ENCODE assay signal across 2 cellular contexts in the genomic region with DNA sequence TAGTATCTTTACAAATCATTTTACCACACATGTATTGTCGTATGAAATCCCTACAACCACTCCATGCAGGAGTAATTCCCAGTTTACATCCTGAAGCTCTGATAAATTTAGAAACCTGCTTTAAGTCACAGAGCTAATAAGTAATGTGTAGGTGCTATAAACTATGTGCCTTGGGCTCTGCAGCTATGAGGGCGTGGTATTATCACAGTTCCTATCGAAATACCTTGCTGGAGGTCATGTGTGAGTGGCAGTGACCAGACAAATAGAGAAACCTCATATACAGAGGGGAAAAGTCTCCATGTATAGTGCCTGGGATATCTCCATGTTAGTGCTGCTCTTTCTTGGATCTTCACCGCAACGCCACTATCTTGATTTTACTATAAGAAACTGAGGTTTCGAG.
TF ChIP-seq lines count a peak whose summit lies in the region.

No MANE protein-coding gene starts in this region.

TF ChIP-seq in liver, 16 proteins besides CTCF, POLR2A, EP300 and RAD21:
- TF ChIP-seq JUND (IDR thresholded peaks at IDR 0.05) (no peak), HNF4G (IDR thresholded peaks at IDR 0.05) (no peak), ATF3 (IDR thresholded peaks at IDR 0.05) (no peak), SP1 (IDR thresholded peaks at IDR 0.05) (no peak), RXRA (IDR thresholded peaks at IDR 0.05) (no peak), FOXA1 (IDR thresholded peaks at IDR 0.05) (no peak), YY1 (IDR thresholded peaks at IDR 0.05) (no peak), NR2F2 (IDR thresholded peaks at IDR 0.05) (no peak), TAF1 (conservative IDR thresholded peaks at IDR 0.05) (no peak), FOXA2 (IDR thresholded peaks at IDR 0.05) (no peak), REST (IDR thresholded peaks at IDR 0.05) (no peak), GABPA (IDR thresholded peaks at IDR 0.05 in 1 of 2, conservative IDR thresholded peaks at IDR 0.05 in 1 of 2) (no peak), ZBTB33 (IDR thresholded peaks at IDR 0.05) (no peak), EGR1 (IDR thresholded peaks at IDR 0.05; ENCODE audit: low read depth in 2 of 2) (no peak), HNF4A (conservative IDR thresholded peaks at IDR 0.05) (no peak)
- TF ChIP-seq, protein P1, sequence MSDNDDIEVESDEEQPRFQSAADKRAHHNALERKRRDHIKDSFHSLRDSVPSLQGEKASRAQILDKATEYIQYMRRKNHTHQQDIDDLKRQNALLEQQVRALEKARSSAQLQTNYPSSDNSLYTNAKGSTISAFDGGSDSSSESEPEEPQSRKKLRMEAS (IDR thresholded peaks at IDR 0.05): no peak

TF ChIP-seq in HepG2, 621 proteins besides CTCF, POLR2A, EP300 and RAD21:
- no peak for TF ChIP-seq ZNF589 (CRISPR knock-in tag; conservative IDR thresholded peaks at IDR 0.05)
- no peak for TF ChIP-seq ARHGAP35 (CRISPR knock-in tag; IDR thresholded peaks at IDR 0.05; ENCODE audit: borderline replicate concordance)
- TF ChIP-seq ZNF121 (CRISPR knock-in tag; IDR thresholded peaks at IDR 0.05): no peak
- TF ChIP-seq TERF1 (CRISPR knock-in tag; IDR thresholded peaks at IDR 0.05): no peak
- TF ChIP-seq, protein P2, sequence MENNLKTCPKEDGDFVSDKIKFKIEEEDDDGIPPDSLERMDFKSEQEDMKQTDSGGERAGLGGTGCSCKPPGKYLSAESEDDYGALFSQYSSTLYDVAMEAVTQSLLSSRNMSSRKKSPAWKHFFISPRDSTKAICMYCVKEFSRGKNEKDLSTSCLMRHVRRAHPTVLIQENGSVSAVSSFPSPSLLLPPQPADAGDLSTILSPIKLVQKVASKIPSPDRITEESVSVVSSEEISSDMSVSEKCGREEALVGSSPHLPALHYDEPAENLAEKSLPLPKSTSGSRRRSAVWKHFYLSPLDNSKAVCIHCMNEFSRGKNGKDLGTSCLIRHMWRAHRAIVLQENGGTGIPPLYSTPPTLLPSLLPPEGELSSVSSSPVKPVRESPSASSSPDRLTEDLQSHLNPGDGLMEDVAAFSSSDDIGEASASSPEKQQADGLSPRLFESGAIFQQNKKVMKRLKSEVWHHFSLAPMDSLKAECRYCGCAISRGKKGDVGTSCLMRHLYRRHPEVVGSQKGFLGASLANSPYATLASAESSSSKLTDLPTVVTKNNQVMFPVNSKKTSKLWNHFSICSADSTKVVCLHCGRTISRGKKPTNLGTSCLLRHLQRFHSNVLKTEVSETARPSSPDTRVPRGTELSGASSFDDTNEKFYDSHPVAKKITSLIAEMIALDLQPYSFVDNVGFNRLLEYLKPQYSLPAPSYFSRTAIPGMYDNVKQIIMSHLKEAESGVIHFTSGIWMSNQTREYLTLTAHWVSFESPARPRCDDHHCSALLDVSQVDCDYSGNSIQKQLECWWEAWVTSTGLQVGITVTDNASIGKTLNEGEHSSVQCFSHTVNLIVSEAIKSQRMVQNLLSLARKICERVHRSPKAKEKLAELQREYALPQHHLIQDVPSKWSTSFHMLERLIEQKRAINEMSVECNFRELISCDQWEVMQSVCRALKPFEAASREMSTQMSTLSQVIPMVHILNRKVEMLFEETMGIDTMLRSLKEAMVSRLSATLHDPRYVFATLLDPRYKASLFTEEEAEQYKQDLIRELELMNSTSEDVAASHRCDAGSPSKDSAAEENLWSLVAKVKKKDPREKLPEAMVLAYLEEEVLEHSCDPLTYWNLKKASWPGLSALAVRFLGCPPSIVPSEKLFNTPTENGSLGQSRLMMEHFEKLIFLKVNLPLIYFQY (CRISPR knock-in tag; IDR thresholded peaks at IDR 0.05; ENCODE audit: borderline replicate concordance): no peak
- TF ChIP-seq ZNF616 (CRISPR knock-in tag; IDR thresholded peaks at IDR 0.05; ENCODE audit: low read depth): no peak
- TF ChIP-seq KLF9 (CRISPR knock-in tag; IDR thresholded peaks at IDR 0.05; ENCODE audit: low read depth): no peak
- no peak for TF ChIP-seq NFE2 (CRISPR knock-in tag; IDR thresholded peaks at IDR 0.05)
- no peak for TF ChIP-seq POLR2AphosphoS2 (IDR thresholded peaks at IDR 0.05; ENCODE audit: low read depth, low read length)
